Comparison of ENCODE assay signal across 8 cellular contexts in genomic region chr19:7196721-7197168, GRCh38.
A peak's percentile ranks its signal among the peaks of the same experiment; 100 is the strongest.
DNase-seq lines count a peak whose midpoint lies in the region; ATAC-seq and TF ChIP-seq lines count a peak whose summit lies in the region.

No MANE protein-coding gene starts in this region.

- no peaks in the 10 kb centered on the region for H3K9me3 Mint-ChIP-seq in IgD-negative memory B cell
- H3K9me3 Mint-ChIP-seq in naive B cell: peaks cover 0 to 2% (median 0%) of the 10 kb centered on the region in 7 donors

- H3K27ac Mint-ChIP-seq in IgD-negative memory B cell (peak overlapping the region; percentile 80 to 99 (median 87)), naive B cell (peak overlapping the region; percentile 96 to 100 (median 98))

- peak overlapping the region; percentile 81 to 97 (median 96) for H3K4me3 Mint-ChIP-seq in IgD-negative memory B cell
- peak overlapping the region; percentile 93 to 98 (median 94) for H3K4me3 Mint-ChIP-seq in naive B cell

- H3K4me1 Mint-ChIP-seq in IgD-negative memory B cell: peaks cover 10 to 13% (median 13%) of the 10 kb centered on the region in 3 donors
- H3K4me1 Mint-ChIP-seq in naive B cell: peaks cover 26 to 43% (median 36%) of the 10 kb centered on the region in 3 donors

- H3K27me3 Mint-ChIP-seq in IgD-negative memory B cell: peaks cover 17% of the 10 kb centered on the region
- H3K27me3 Mint-ChIP-seq in naive B cell: no peaks in the 10 kb centered on the region

- DNase-seq in A673 (ENCODE audit: low spot score) (no peak), dorsolateral prefrontal cortex (peak in 1 of 10 donors; percentile 14), naive B cell (no peak), NCI-H2081 (lab: John Stamatoyannopoulos, UW) (no peak), SIG-M5 (lab: John Stamatoyannopoulos, UW) (no peak)

- BruUV-seq in A673 (replicated peaks; lab: Mats Ljungman, UMichigan): no TSS peak

- H3K27me3 ChIP-seq in A673 (replicated peaks; ENCODE audit: insufficient read depth, low read depth, low read length, poor library complexity) (no peaks in the 10 kb centered on the region), dorsolateral prefrontal cortex (no peaks in the 10 kb centered on the region)

- no peak overlapping the region for H3K27ac ChIP-seq in A673 (ENCODE audit: low read depth, low read length, poor library complexity, severe bottlenecking)
- H3K27ac ChIP-seq in dorsolateral prefrontal cortex: peak overlapping the region; percentile 13 to 94 (median 82)

- H3K9me3 ChIP-seq in A673 (ENCODE audit: low read depth, low read length, poor library complexity, severe bottlenecking): no peaks in the 10 kb centered on the region

- no peaks in the 10 kb centered on the region for H3K36me3 ChIP-seq in A673 (ENCODE audit: insufficient read depth, low read length, poor library complexity, severe bottlenecking)

- POLR2A ChIA-PET in A673 (lab: Charles Lee; ENCODE audit: low non-redundant PET): no interaction called here

- H3K4me3 ChIP-seq in A673 (ENCODE audit: low read depth, low read length, poor library complexity, severe bottlenecking) (peak overlapping the region; percentile 67), dorsolateral prefrontal cortex (peak overlapping the region in 58 of 59 donors; percentile 10 to 100 (median 62))

- intact Hi-C loops in A673 (cut with micrococcal nuclease; ENCODE audit: unreplicated experiment): no loop called here
- intact Hi-C loops in dorsolateral prefrontal cortex (cut with DNase I): loop anchor here in 1 of 2 donors (5.0 kb wide), 1 partner anchor 44 kb away; no protein-coding TSS in a partner anchor

- no peak for ATAC-seq in naive B cell (ENCODE audit: low read depth in 2 of 2)
- no peak for ATAC-seq in HG02852 (IDR thresholded peaks at IDR 0.05; ENCODE audit: unreplicated experiment)
- ATAC-seq in activated CD4-positive, CD25-positive, alpha-beta regulatory T cell treated with anti-CD3 and anti-CD28 coated beads, Interleukin-2, amount 50 U/mL, for 24 hours: no peak

- H3K4me1 ChIP-seq in A673 (ENCODE audit: insufficient read depth, low read length, poor library complexity, severe bottlenecking): peaks cover 9% of the 10 kb centered on the region

- CTCF ChIA-PET in A673 (lab: Charles Lee): no interaction called here

- H3K36me3 Mint-ChIP-seq in IgD-negative memory B cell: no peaks in the 10 kb centered on the region
- H3K36me3 Mint-ChIP-seq in naive B cell: no peaks in the 10 kb centered on the region

- TF ChIP-seq CTCF in A673 (conservative IDR thresholded peaks at IDR 0.05; ENCODE audit: low read depth, low read length): no peak
- TF ChIP-seq CTCF in dorsolateral prefrontal cortex (IDR thresholded peaks at IDR 0.05 in 54 of 56, conservative IDR thresholded peaks at IDR 0.05 in 2 of 56; ENCODE audit: low read depth in 1 of 56, partially characterized antibody in 56 of 56): no peak
